Comparison of ENCODE assay signal across 8 cellular contexts in genomic region chr14:24212924-24213865, GRCh38. TPM values are rescaled to one million over a fixed set of nuclear protein-coding genes. Genes with fewer than 3 reads are reported as not detected.
DNase-seq lines count a peak whose midpoint lies in the region; ATAC-seq and TF ChIP-seq lines count a peak whose summit lies in the region.

Gene CHMP4A (minus strand): TSS chr14:24213488. CDS start chr14:24213439, 49 bp downstream.

- peaks cover 39% of the 10 kb centered on the region for H3K4me1 ChIP-seq in CD8-positive, alpha-beta memory T cell (ENCODE audit: insufficient read depth, low read length)
- H3K4me1 ChIP-seq in lung (ENCODE audit: control insufficient read depth in 2 of 2, insufficient read depth in 2 of 2, low read length in 2 of 2) = peaks cover 4% of the 10 kb centered on the region in 2 donors

- peaks cover 48 to 69% (median 59%) of the 10 kb centered on the region in 3 donors for H3K4me1 Mint-ChIP-seq in CD8-positive, alpha-beta memory T cell

- ATAC-seq in GM19468 (IDR thresholded peaks at IDR 0.05; ENCODE audit: extremely low read depth, unreplicated experiment) (peak; percentile 70), lung (ENCODE audit: insufficient read depth, low FRiP score) (peak; percentile 89)

- peak within 1 kb of the TSS; percentile 87 for H3K4me3 ChIP-seq in CD8-positive, alpha-beta memory T cell (ENCODE audit: low read length)
- peak within 1 kb of the TSS; percentile 76 for H3K4me3 ChIP-seq in lung

- H3K27me3 ChIP-seq in CD8-positive, alpha-beta memory T cell (ENCODE audit: insufficient read depth, low read length, poor library complexity, severe bottlenecking) = no peaks in the 10 kb centered on the region
- H3K27me3 ChIP-seq in lung (ENCODE audit: control insufficient read depth, insufficient read depth) = no peaks in the 10 kb centered on the region

- peak; percentile 96 to 98 (median 96) for DNase-seq in CD8-positive, alpha-beta memory T cell
- peak; percentile 85 for DNase-seq in HS-5 (ENCODE audit: low read depth)
- peak; percentile 96 for DNase-seq in NK-92 treated with Interleukin-12 subunit alpha and Interleukin-12 subunit beta, amount 100 ng/mL, for 24 hours (lab: John Stamatoyannopoulos, UW)
- peak; percentile 96 for DNase-seq in activated CD8-positive, alpha-beta memory T cell treated with anti-CD3 and anti-CD28 coated beads for 24 hours
- peak; percentile 91 for DNase-seq in effector CD8-positive, alpha-beta T cell (lab: John Stamatoyannopoulos, UW)
- peak; percentile 98 for DNase-seq in lung (ENCODE audit: low spot score)
- DNase-seq in stimulated activated CD4-positive, alpha-beta T cell treated with anti-CD3 and anti-CD28 coated beads, TNF-alpha, amount 100 ng/mL, for 4 hours (ENCODE audit: low read depth in 3 of 3) = peak; percentile 85 to 93 (median 87)

- H3K27ac Mint-ChIP-seq in CD8-positive, alpha-beta memory T cell = peak within 1 kb of the TSS; percentile 95 to 100 (median 99)

- WGBS in lung, 2 donors = 1% methylated on average over 50 to 53 of the region's 53 CpGs

- H3K9me3 ChIP-seq in CD8-positive, alpha-beta memory T cell (ENCODE audit: low read length) = no peaks in the 10 kb centered on the region
- H3K9me3 ChIP-seq in lung (ENCODE audit: control insufficient read depth in 2 of 2, insufficient read depth in 1 of 2, low read length in 1 of 2) = no peaks in the 10 kb centered on the region

- POLR2A ChIA-PET in CD8-positive, alpha-beta memory T cell (lab: Charles Lee) = interaction anchor here (0.7 to 3.9 kb wide), 18 partner anchors 14 to 1332 kb away, joined by 3 to 43 read pairs (median 4); partner anchors contain the start of genes CBLN3, DCAF11, EMC9 and IPO4

- peaks cover 31% of the 10 kb centered on the region for H3K36me3 ChIP-seq in CD8-positive, alpha-beta memory T cell (ENCODE audit: insufficient read depth, low read length)
- peaks cover 7 to 21% of the 10 kb centered on the region in 2 donors for H3K36me3 ChIP-seq in lung (ENCODE audit: control insufficient read depth in 2 of 2, insufficient read depth in 2 of 2, low read length in 2 of 2)

- peaks cover 10 to 59% (median 17%) of the 10 kb centered on the region in 3 donors for H3K36me3 Mint-ChIP-seq in CD8-positive, alpha-beta memory T cell

- no peaks in the 10 kb centered on the region for H3K9me3 Mint-ChIP-seq in CD8-positive, alpha-beta memory T cell

- TF ChIP-seq CTCF in lung (IDR thresholded peaks at IDR 0.05; ENCODE audit: control extremely low read depth, extremely low read depth) = no peak

- H3K27ac ChIP-seq in CD8-positive, alpha-beta memory T cell (ENCODE audit: low read depth, low read length) = peak within 1 kb of the TSS; percentile 100
- H3K27ac ChIP-seq in lung (ENCODE audit: low read depth in 1 of 2, low read length in 1 of 2) = peak within 1 kb of the TSS; percentile 98 to 99

- no peaks in the 10 kb centered on the region for H3K27me3 Mint-ChIP-seq in CD8-positive, alpha-beta memory T cell

- CTCF ChIA-PET in CD8-positive, alpha-beta memory T cell (lab: Charles Lee) = interaction anchor here (0.7 to 4.2 kb wide), 14 partner anchors 10 to 229 kb away, joined by 3 to 54 read pairs (median 6); partner anchors contain the start of genes CIDEB, EMC9, IPO4 and IRF9

- H3K4me3 Mint-ChIP-seq in CD8-positive, alpha-beta memory T cell = peak within 1 kb of the TSS; percentile 87 to 97 (median 93)

RNA-seq across cellular contexts. Expression of gene CHMP4A, which starts in this region (rescaled TPM):
- total RNA-seq in CD8-positive, alpha-beta memory T cell = 10 to 100 TPM; 86.4 to 87.6 TPM
- polyA plus RNA-seq in CD8-positive, alpha-beta memory T cell = 159 TPM
- 10 to 100 TPM; 37.2 to 50.8 TPM for total RNA-seq in lung
- polyA plus RNA-seq in lung = 100 to 1,000 TPM in 1 of 2 donors, 10 to 100 TPM in 1; 70.4 to 103 TPM

Comparison
In these comparisons a context has a peak if more than half of its experiments do, and no peak if none do; other contexts are left out.
1. Peak in every context shown above with its lines: DNase-seq, ATAC-seq, H3K4me3 ChIP-seq and H3K27ac ChIP-seq.